ENCODE assay signal across 11 cellular contexts in genomic region chr16:89534147-89534788, GRCh38. TPM values are rescaled to one million over a fixed set of nuclear protein-coding genes. Genes with fewer than 3 reads are reported as not detected.
DNase-seq lines count a peak whose midpoint lies in the region; ATAC-seq, FAIRE-seq and TF ChIP-seq lines count a peak whose summit lies in the region.
"Had no signal": no experiment of that assay in that cellular context is flagged by ENCODE, and none has a peak within 500 bp of the region (broad histone marks: within the 10 kb centered on the region; RNA-seq: fewer than 3 reads in every experiment).

No MANE protein-coding gene starts in this region.

- intact Hi-C loops in A673 (cut with micrococcal nuclease; ENCODE audit: unreplicated experiment): no loop called here
- intact Hi-C loops in HepG2 (cut with micrococcal nuclease; ENCODE audit: unreplicated experiment): no loop called here

- H3K9ac ChIP-seq in HepG2 (ENCODE audit: insufficient read depth, low read depth, low read length): no peak overlapping the region
- H3K9ac ChIP-seq: parathyroid adenoma had no signal

- H3K4me3 Mint-ChIP-seq in activated naive CD8-positive, alpha-beta T cell treated with anti-CD3 and anti-CD28 coated beads for 36 hours: no peak overlapping the region
- H3K4me3 Mint-ChIP-seq: brain had no signal

- DNase-seq in A673 (ENCODE audit: low spot score) (peak; percentile 15), NOMO-1 (lab: John Stamatoyannopoulos, UW; ENCODE audit: unreplicated experiment in 2 of 2) (peak; percentile 92 to 98), HepG2 (ENCODE audit: low spot score) (no peak), HAP-1 (ENCODE audit: low spot score in 2 of 2) (no peak)
- no peak for DNase-seq in activated naive CD8-positive, alpha-beta T cell treated with anti-CD3 and anti-CD28 coated beads for 36 hours
- DNase-seq: DND-41 had no signal

- in situ Hi-C loops in HepG2 (cut with HindIII; ENCODE audit: extremely low pct_ligation_motif_present, low pct_unique_long_range_greater_than_20kb): no loop called here
- in situ Hi-C loops in HAP-1 (cut with MboI; ENCODE audit: low sequenced_read_pairs): loop anchor here (25.0 kb wide), 1 partner anchor 103 kb away; no protein-coding TSS in a partner anchor

- H2AFZ ChIP-seq in HepG2 (ENCODE audit: low read length): no peak overlapping the region
- H2AFZ ChIP-seq: parathyroid adenoma had no signal

- H3K4me1 ChIP-seq in A673 (ENCODE audit: insufficient read depth, low read length, poor library complexity, severe bottlenecking) (no peaks in the 10 kb centered on the region), HepG2 (ENCODE audit: insufficient read depth, low read length) (0 out of 2 replicates have a peak, but pooled peaks cover 4% of the 10 kb centered on the region), HAP-1 (no peaks in the 10 kb centered on the region)
- H3K4me1 ChIP-seq: parathyroid adenoma had no signal

- TF ChIP-seq RAD21 in HepG2 (CRISPR knock-in tag; IDR thresholded peaks at IDR 0.05): no peak

- no peak for FAIRE-seq in HepG2 (lab: Jason Lieb, UNC)

- no peak for TF ChIP-seq CTCF in A673 (conservative IDR thresholded peaks at IDR 0.05; ENCODE audit: low read depth, low read length)
- no peak for TF ChIP-seq CTCF in HepG2 (CRISPR knock-in tag; IDR thresholded peaks at IDR 0.05)

- no peak for TF ChIP-seq EP300 in HepG2 (IDR thresholded peaks at IDR 0.05; ENCODE audit: low read depth in 2 of 2, low read length in 2 of 2)
- no peak for TF ChIP-seq EP300 in HepG2 (CRISPR knock-in tag; IDR thresholded peaks at IDR 0.05; ENCODE audit: borderline replicate concordance)

- peaks cover 16% of the 10 kb centered on the region for H3K4me1 Mint-ChIP-seq in activated naive CD8-positive, alpha-beta T cell treated with anti-CD3 and anti-CD28 coated beads for 36 hours
- H3K4me1 Mint-ChIP-seq: brain had no signal

- H4K20me1 ChIP-seq in HepG2 (ENCODE audit: insufficient read depth, low read length): 0 out of 2 replicates have a peak, but pooled peaks cover 3% of the 10 kb centered on the region

- TF ChIP-seq POLR2A in HepG2 (IDR thresholded peaks at IDR 0.05; ENCODE audit: insufficient read depth in 1 of 2, low read depth in 2 of 2, low read length in 2 of 2): no peak

- no peaks in the 10 kb centered on the region for H3K27me3 Mint-ChIP-seq in activated naive CD8-positive, alpha-beta T cell treated with anti-CD3 and anti-CD28 coated beads for 36 hours
- H3K27me3 Mint-ChIP-seq: brain had no signal

- no peaks in the 10 kb centered on the region for H3K79me2 ChIP-seq in HepG2 (ENCODE audit: insufficient read depth, low read length)

- H3K9me3 ChIP-seq in A673 (ENCODE audit: low read depth, low read length, poor library complexity, severe bottlenecking): no peaks in the 10 kb centered on the region
- H3K9me3 ChIP-seq in HepG2 (ENCODE audit: low read length): no peaks in the 10 kb centered on the region
- no peaks in the 10 kb centered on the region for H3K9me3 ChIP-seq in HAP-1

- H3K4me3 ChIP-seq in A673 (ENCODE audit: low read depth, low read length, poor library complexity, severe bottlenecking): no peak overlapping the region
- H3K4me3 ChIP-seq in HepG2 (replicated peaks in 1 of 3; ENCODE audit: insufficient read depth in 1 of 3, low read depth in 2 of 3, low read length in 3 of 3): no peak overlapping the region
- H3K4me3 ChIP-seq in HAP-1: no peak overlapping the region

- H3K9me3 Mint-ChIP-seq in activated naive CD8-positive, alpha-beta T cell treated with anti-CD3 and anti-CD28 coated beads for 36 hours: no peaks in the 10 kb centered on the region
- H3K9me3 Mint-ChIP-seq: brain had no signal

- 87% methylated on average over 12 of the region's 12 CpGs for WGBS in HepG2 (ENCODE audit: low lambda C conversion rate)

- H3K4me2 ChIP-seq in HepG2 (ENCODE audit: low read depth, low read length): no peak overlapping the region

- POLR2A ChIA-PET in A673 (lab: Charles Lee; ENCODE audit: low non-redundant PET): no interaction called here
- POLR2A ChIA-PET in HepG2 (lab: Yijun Ruan, JAX): no interaction called here

- H3K36me3 Mint-ChIP-seq in activated naive CD8-positive, alpha-beta T cell treated with anti-CD3 and anti-CD28 coated beads for 36 hours: peaks cover 34% of the 10 kb centered on the region

- CTCF ChIA-PET in A673 (lab: Charles Lee): no interaction called here
- CTCF ChIA-PET in HepG2 (lab: Yijun Ruan, JAX; ENCODE audit: low intra/inter-chr PET ratio, low total read pairs): no interaction called here

- H3K27me3 ChIP-seq in A673 (replicated peaks; ENCODE audit: insufficient read depth, low read depth, low read length, poor library complexity): no peaks in the 10 kb centered on the region
- no peaks in the 10 kb centered on the region for H3K27me3 ChIP-seq in HepG2 (ENCODE audit: control insufficient read depth in 1 of 2, insufficient read depth in 2 of 2, low read length in 2 of 2)
- no peaks in the 10 kb centered on the region for H3K27me3 ChIP-seq in HAP-1 (ENCODE audit: low read depth)

- ATAC-seq in HepG2 (no peak; the same call in 2 of the 3 replicates), HG03457 (IDR thresholded peaks at IDR 0.05; ENCODE audit: unreplicated experiment) (no peak), GM18517 (IDR thresholded peaks at IDR 0.05; ENCODE audit: unreplicated experiment) (no peak), GM19035 (IDR thresholded peaks at IDR 0.05; ENCODE audit: unreplicated experiment) (no peak)

- H3K27ac ChIP-seq in A673 (ENCODE audit: low read depth, low read length, poor library complexity, severe bottlenecking) (no peak overlapping the region), HepG2 (ENCODE audit: extremely low read length, insufficient read depth, low read length) (no peak overlapping the region)
- H3K27ac ChIP-seq: parathyroid adenoma had no signal

- no TSS peak for BruUV-seq in A673 (replicated peaks; lab: Mats Ljungman, UMichigan)
- no TSS peak for BruUV-seq in HepG2 (replicated peaks; lab: Mats Ljungman, UMichigan)

- peaks cover 34% of the 10 kb centered on the region for H3K36me3 ChIP-seq in A673 (ENCODE audit: insufficient read depth, low read length, poor library complexity, severe bottlenecking)
- H3K36me3 ChIP-seq in HepG2 (replicated peaks in 1 of 2; ENCODE audit: control insufficient read depth in 1 of 2, insufficient read depth in 2 of 2, low read length in 2 of 2): peaks cover 54 to 71% of the 10 kb centered on the region in 2 experiments
- peaks cover 72% of the 10 kb centered on the region for H3K36me3 ChIP-seq in HAP-1 (replicated peaks)

- H3K27ac Mint-ChIP-seq in activated naive CD8-positive, alpha-beta T cell treated with anti-CD3 and anti-CD28 coated beads for 36 hours: peak overlapping the region; percentile 76
- H3K27ac Mint-ChIP-seq: brain had no signal

RNA-seq across cellular contexts. Expression of gene SPG7, which starts 26.1 kb away (rescaled TPM):
- total RNA-seq in A673 (2021): 100 and 113 TPM in 2 replicates
- total RNA-seq in activated naive CD8-positive, alpha-beta T cell treated with anti-CD3 and anti-CD28 coated beads for 36 hours: 10 to 100 TPM; 63.1 to 76.7 TPM
- 63.9 and 136 TPM in 2 replicates for total RNA-seq in HepG2 (2016; rRNA removed; fragmentation: Illumina TruSeq; extraction: Trizol)
- total RNA-seq in HepG2 (2016; cell fraction: cytosol; rRNA removed; fragmentation: Illumina TruSeq; extraction: Trizol; ENCODE audit: low read depth): 47.1 and 47.6 TPM in 2 replicates
- total RNA-seq in HepG2 (2016; cell fraction: insoluble cytoplasmic fraction; rRNA removed; fragmentation: Illumina TruSeq; extraction: Trizol): 54.6 and 131 TPM in 2 replicates
- 46.3 and 47.0 TPM in 2 replicates for total RNA-seq in HepG2 (2016; cell fraction: membrane; rRNA removed; fragmentation: Illumina TruSeq; extraction: Trizol)
- 148 and 166 TPM in 2 replicates for total RNA-seq in HepG2 (2016; cell fraction: nucleus; rRNA removed; fragmentation: Illumina TruSeq; extraction: Trizol)
- 66.0 and 77.5 TPM in 2 replicates for polyA plus RNA-seq in HepG2 (2011; rRNA removed)
- polyA plus RNA-seq in HepG2 (2011; cell fraction: cytosol; rRNA removed): 41.6 and 46.2 TPM in 2 replicates
- polyA plus RNA-seq in HepG2 (2011; cell fraction: nucleus; rRNA removed): 327 and 378 TPM in 2 replicates
- 69.0 and 72.2 TPM in 2 replicates for polyA plus RNA-seq in HepG2 (2012)
- polyA plus RNA-seq in HepG2 (2016; cell fraction: cytosol; fragmentation: Illumina TruSeq; extraction: Trizol; ENCODE audit: low read depth): 8.2 and 9.5 TPM in 2 replicates
- polyA plus RNA-seq in HepG2 (2016; cell fraction: insoluble cytoplasmic fraction; fragmentation: Illumina TruSeq; extraction: Trizol; ENCODE audit: low read depth): 43.3 and 56.0 TPM in 2 replicates
- 16.9 and 17.6 TPM in 2 replicates for polyA plus RNA-seq in HepG2 (2016; cell fraction: membrane; fragmentation: Illumina TruSeq; extraction: Trizol; ENCODE audit: low read depth)
- 304 and 336 TPM in 2 replicates for polyA plus RNA-seq in HepG2 (2016; cell fraction: nucleus; fragmentation: Illumina TruSeq; extraction: Trizol; ENCODE audit: insufficient read depth, low read depth)
- polyA minus RNA-seq in HepG2 (2011; rRNA and poly(A)+ RNA removed; ENCODE audit: low replicate concordance): 76.1 and 106 TPM in 2 replicates
- polyA minus RNA-seq in HepG2 (2011; cell fraction: cytosol; rRNA and poly(A)+ RNA removed): 59.0 and 61.6 TPM in 2 replicates
- 140 and 143 TPM in 2 replicates for polyA minus RNA-seq in HepG2 (2011; cell fraction: nucleus; rRNA and poly(A)+ RNA removed)

RNA-seq across cellular contexts. Expression of gene RPL13, which starts 26.2 kb away (rescaled TPM):
- total RNA-seq in A673 (2021) (2,140 and 2,205 TPM in 2 replicates), HepG2 (2016; rRNA removed; fragmentation: Illumina TruSeq; extraction: Trizol) (2,988 and 3,233 TPM in 2 replicates)
- 1,000 to 10,000 TPM; 2,814 to 2,845 TPM for total RNA-seq in activated naive CD8-positive, alpha-beta T cell treated with anti-CD3 and anti-CD28 coated beads for 36 hours
- 6,142 and 6,743 TPM in 2 replicates for total RNA-seq in HepG2 (2016; cell fraction: cytosol; rRNA removed; fragmentation: Illumina TruSeq; extraction: Trizol; ENCODE audit: low read depth)
- total RNA-seq in HepG2 (2016; cell fraction: insoluble cytoplasmic fraction; rRNA removed; fragmentation: Illumina TruSeq; extraction: Trizol): 3,074 and 3,414 TPM in 2 replicates
- total RNA-seq in HepG2 (2016; cell fraction: membrane; rRNA removed; fragmentation: Illumina TruSeq; extraction: Trizol): 8,788 and 9,254 TPM in 2 replicates
- total RNA-seq in HepG2 (2016; cell fraction: nucleus; rRNA removed; fragmentation: Illumina TruSeq; extraction: Trizol): 1,061 and 1,137 TPM in 2 replicates
- 4,411 and 5,523 TPM in 2 replicates for polyA plus RNA-seq in HepG2 (2011; rRNA removed)
- polyA plus RNA-seq in HepG2 (2011; cell fraction: cytosol; rRNA removed): 4,701 and 9,932 TPM in 2 replicates
- polyA plus RNA-seq in HepG2 (2011; cell fraction: nucleus; rRNA removed): 3,101 and 3,317 TPM in 2 replicates
- 3,379 and 4,912 TPM in 2 replicates for polyA plus RNA-seq in HepG2 (2012)
- 8,773 and 9,300 TPM in 2 replicates for polyA plus RNA-seq in HepG2 (2016; cell fraction: cytosol; fragmentation: Illumina TruSeq; extraction: Trizol; ENCODE audit: low read depth)
- 3,767 and 4,135 TPM in 2 replicates for polyA plus RNA-seq in HepG2 (2016; cell fraction: insoluble cytoplasmic fraction; fragmentation: Illumina TruSeq; extraction: Trizol; ENCODE audit: low read depth)
- 9,832 and 9,939 TPM in 2 replicates for polyA plus RNA-seq in HepG2 (2016; cell fraction: membrane; fragmentation: Illumina TruSeq; extraction: Trizol; ENCODE audit: low read depth)
- 2,257 and 2,556 TPM in 2 replicates for polyA plus RNA-seq in HepG2 (2016; cell fraction: nucleus; fragmentation: Illumina TruSeq; extraction: Trizol; ENCODE audit: insufficient read depth, low read depth)
- 1,096 and 3,482 TPM in 2 replicates for polyA minus RNA-seq in HepG2 (2011; rRNA and poly(A)+ RNA removed; ENCODE audit: low replicate concordance)
- polyA minus RNA-seq in HepG2 (2011; cell fraction: cytosol; rRNA and poly(A)+ RNA removed): 1,942 and 2,023 TPM in 2 replicates
- 448 and 516 TPM in 2 replicates for polyA minus RNA-seq in HepG2 (2011; cell fraction: nucleus; rRNA and poly(A)+ RNA removed)

RNA-seq across cellular contexts. Expression of gene CPNE7, which starts 41.3 kb away (rescaled TPM):
- total RNA-seq in A673 (2021): 108 and 109 TPM in 2 replicates
- 1 to 10 TPM; 5.7 to 6.0 TPM for total RNA-seq in activated naive CD8-positive, alpha-beta T cell treated with anti-CD3 and anti-CD28 coated beads for 36 hours
- not detected in 2 replicates for total RNA-seq in HepG2 (2016; rRNA removed; fragmentation: Illumina TruSeq; extraction: Trizol)
- total RNA-seq in HepG2 (2016; cell fraction: cytosol; rRNA removed; fragmentation: Illumina TruSeq; extraction: Trizol; ENCODE audit: low read depth): not detected in 2 replicates
- total RNA-seq in HepG2 (2016; cell fraction: insoluble cytoplasmic fraction; rRNA removed; fragmentation: Illumina TruSeq; extraction: Trizol): 0.15 TPM in 1 of 2 replicates, not detected in the other
- total RNA-seq in HepG2 (2016; cell fraction: membrane; rRNA removed; fragmentation: Illumina TruSeq; extraction: Trizol): not detected in 2 replicates
- total RNA-seq in HepG2 (2016; cell fraction: nucleus; rRNA removed; fragmentation: Illumina TruSeq; extraction: Trizol): not detected in 2 replicates
- 0.59 and 2.1 TPM in 2 replicates for polyA plus RNA-seq in HepG2 (2011; rRNA removed)
- 0.19 and 0.32 TPM in 2 replicates for polyA plus RNA-seq in HepG2 (2011; cell fraction: cytosol; rRNA removed)
- 4.5 and 6.2 TPM in 2 replicates for polyA plus RNA-seq in HepG2 (2011; cell fraction: nucleus; rRNA removed)
- polyA plus RNA-seq in HepG2 (2012): 0.27 and 0.35 TPM in 2 replicates
- polyA plus RNA-seq in HepG2 (2016; cell fraction: cytosol; fragmentation: Illumina TruSeq; extraction: Trizol; ENCODE audit: low read depth): not detected in 2 replicates
- not detected in 2 replicates for polyA plus RNA-seq in HepG2 (2016; cell fraction: insoluble cytoplasmic fraction; fragmentation: Illumina TruSeq; extraction: Trizol; ENCODE audit: low read depth)
- 0.06 TPM in 1 of 2 replicates, not detected in the other for polyA plus RNA-seq in HepG2 (2016; cell fraction: membrane; fragmentation: Illumina TruSeq; extraction: Trizol; ENCODE audit: low read depth)
- 0.52 and 1.2 TPM in 2 replicates for polyA plus RNA-seq in HepG2 (2016; cell fraction: nucleus; fragmentation: Illumina TruSeq; extraction: Trizol; ENCODE audit: insufficient read depth, low read depth)
- 0.58 and 25.2 TPM in 2 replicates for polyA minus RNA-seq in HepG2 (2011; rRNA and poly(A)+ RNA removed; ENCODE audit: low replicate concordance)
- polyA minus RNA-seq in HepG2 (2011; cell fraction: cytosol; rRNA and poly(A)+ RNA removed): not detected in 2 replicates
- 0.26 and 0.99 TPM in 2 replicates for polyA minus RNA-seq in HepG2 (2011; cell fraction: nucleus; rRNA and poly(A)+ RNA removed)

RNA-seq across cellular contexts. Expression of gene ANKRD11, which starts 43.9 kb away (rescaled TPM):
- total RNA-seq in A673 (2021) (217 and 248 TPM in 2 replicates), HepG2 (2016; rRNA removed; fragmentation: Illumina TruSeq; extraction: Trizol) (21.4 and 24.4 TPM in 2 replicates)
- total RNA-seq in activated naive CD8-positive, alpha-beta T cell treated with anti-CD3 and anti-CD28 coated beads for 36 hours: 100 to 1,000 TPM; 129 to 142 TPM
- total RNA-seq in HepG2 (2016; cell fraction: cytosol; rRNA removed; fragmentation: Illumina TruSeq; extraction: Trizol; ENCODE audit: low read depth): 54.2 and 55.2 TPM in 2 replicates
- total RNA-seq in HepG2 (2016; cell fraction: insoluble cytoplasmic fraction; rRNA removed; fragmentation: Illumina TruSeq; extraction: Trizol): 17.9 and 22.3 TPM in 2 replicates
- 22.4 and 27.0 TPM in 2 replicates for total RNA-seq in HepG2 (2016; cell fraction: membrane; rRNA removed; fragmentation: Illumina TruSeq; extraction: Trizol)
- total RNA-seq in HepG2 (2016; cell fraction: nucleus; rRNA removed; fragmentation: Illumina TruSeq; extraction: Trizol): 48.5 and 63.5 TPM in 2 replicates
- polyA plus RNA-seq in HepG2 (2011; rRNA removed): 38.4 and 42.3 TPM in 2 replicates
- polyA plus RNA-seq in HepG2 (2011; cell fraction: cytosol; rRNA removed): 31.1 and 36.3 TPM in 2 replicates
- polyA plus RNA-seq in HepG2 (2011; cell fraction: nucleus; rRNA removed): 155 and 191 TPM in 2 replicates
- 78.6 and 89.8 TPM in 2 replicates for polyA plus RNA-seq in HepG2 (2012)
- 10.6 and 13.9 TPM in 2 replicates for polyA plus RNA-seq in HepG2 (2016; cell fraction: cytosol; fragmentation: Illumina TruSeq; extraction: Trizol; ENCODE audit: low read depth)
- polyA plus RNA-seq in HepG2 (2016; cell fraction: insoluble cytoplasmic fraction; fragmentation: Illumina TruSeq; extraction: Trizol; ENCODE audit: low read depth): 35.2 and 50.6 TPM in 2 replicates
- 29.5 and 30.6 TPM in 2 replicates for polyA plus RNA-seq in HepG2 (2016; cell fraction: membrane; fragmentation: Illumina TruSeq; extraction: Trizol; ENCODE audit: low read depth)
- polyA plus RNA-seq in HepG2 (2016; cell fraction: nucleus; fragmentation: Illumina TruSeq; extraction: Trizol; ENCODE audit: insufficient read depth, low read depth): 190 and 216 TPM in 2 replicates
- polyA minus RNA-seq in HepG2 (2011; rRNA and poly(A)+ RNA removed; ENCODE audit: low replicate concordance): 38.6 and 64.5 TPM in 2 replicates
- polyA minus RNA-seq in HepG2 (2011; cell fraction: cytosol; rRNA and poly(A)+ RNA removed): 32.5 and 37.0 TPM in 2 replicates
- 104 and 109 TPM in 2 replicates for polyA minus RNA-seq in HepG2 (2011; cell fraction: nucleus; rRNA and poly(A)+ RNA removed)

Comparison
In these comparisons a context has a peak if more than half of its experiments do, and no peak if none do; other contexts are left out.
1. DNase-seq: peak in A673 (single experiment) and NOMO-1 (2 of 2); none in activated naive CD8-positive, alpha-beta T cell treated with anti-CD3 and anti-CD28 coated beads for 36 hours (single experiment), HepG2 (single experiment) and HAP-1 (0 of 2).
2. RNA of gene CPNE7, which starts 41.3 kb away (total RNA-seq): 108 to 109 TPM in A673; 5.7 to 6.0 TPM in activated naive CD8-positive, alpha-beta T cell treated with anti-CD3 and anti-CD28 coated beads for 36 hours and 0.15 TPM in HepG2; every median in the first group is over 10 times any median in the second.